In genomic region chr3:9302425-9303181, GRCh38 we compare ENCODE assay signal across 8 cellular contexts. TPM values are rescaled to one million over a fixed set of nuclear protein-coding genes. Genes with fewer than 3 reads are reported as not detected.
DNase-seq lines count a peak whose midpoint lies in the region; ATAC-seq and TF ChIP-seq lines count a peak whose summit lies in the region.

No MANE protein-coding gene starts in this region.

- H3K27me3 Mint-ChIP-seq in chondrocyte (ENCODE audit: low read depth), result peaks cover 5% of the 10 kb centered on the region

- peak; percentile 95 for TF ChIP-seq CTCF in chondrocyte (IDR thresholded peaks at IDR 0.05)

- H3K27ac Mint-ChIP-seq in chondrocyte (ENCODE audit: unreplicated experiment), result no peak overlapping the region

- no peaks in the 10 kb centered on the region for H3K9me3 Mint-ChIP-seq in chondrocyte (ENCODE audit: low read depth)

- peak; percentile 88 for DNase-seq in SIG-M5 treated with dmso at 0.1 percent for 504 hours (lab: John Stamatoyannopoulos, UW; ENCODE audit: unreplicated experiment)
- DNase-seq in SIG-M5 (lab: John Stamatoyannopoulos, UW), result no peak
- DNase-seq in NCI-H345 treated with DMSO at 0.1 percent for 48 hours (lab: John Stamatoyannopoulos, UW; ENCODE audit: unreplicated experiment), result peak; percentile 53
- DNase-seq in activated CD4-positive, alpha-beta T cell treated with anti-CD3 and anti-CD28 coated beads for 4 hours, result peak; percentile 73
- no peak for DNase-seq in chondrocyte (ENCODE audit: low spot score)
- DNase-seq in kidney glomerular epithelial cell (lab: John Stamatoyannopoulos, UW), result peak; percentile 81
- DNase-seq in stimulated activated CD4-positive, alpha-beta T cell treated with anti-CD3 and anti-CD28 coated beads, Interleukin-1b, Interleukin-23, amount 100 ng/mL, for 24 hours (ENCODE audit: low read depth in 4 of 4, low spot score in 1 of 4), result peak; percentile 42 to 70 (median 59)

- H3K4me3 Mint-ChIP-seq in chondrocyte (ENCODE audit: unreplicated experiment), result peak overlapping the region; percentile 53

- no peaks in the 10 kb centered on the region for H3K36me3 Mint-ChIP-seq in chondrocyte (ENCODE audit: low read depth)

- peak; percentile 81 for ATAC-seq in HG03064 (IDR thresholded peaks at IDR 0.05; ENCODE audit: low read depth, unreplicated experiment)

- peaks cover 9% of the 10 kb centered on the region for H3K4me1 Mint-ChIP-seq in chondrocyte (ENCODE audit: low read depth)

RNA-seq across cellular contexts. Expression of gene SRGAP3, which starts 53.2 kb away (rescaled TPM):
- 0.99 to 3.0 TPM (median 2.5 TPM) in 3 replicates for total RNA-seq in chondrocyte

Comparison
In these comparisons a context has a peak if more than half of its experiments do, and no peak if none do; other contexts are left out.
1. DNase-seq: peak in SIG-M5 treated with dmso at 0.1 percent for 504 hours (single experiment), NCI-H345 treated with DMSO at 0.1 percent for 48 hours (single experiment), activated CD4-positive, alpha-beta T cell treated with anti-CD3 and anti-CD28 coated beads for 4 hours (2 of 2), kidney glomerular epithelial cell (single experiment) and stimulated activated CD4-positive, alpha-beta T cell treated with anti-CD3 and anti-CD28 coated beads, Interleukin-1b, Interleukin-23, amount 100 ng/mL, for 24 hours (4 of 4); none in SIG-M5 (single experiment) and chondrocyte (single experiment).